9 cellular contexts compared by ENCODE assay signal in the genomic region with DNA sequence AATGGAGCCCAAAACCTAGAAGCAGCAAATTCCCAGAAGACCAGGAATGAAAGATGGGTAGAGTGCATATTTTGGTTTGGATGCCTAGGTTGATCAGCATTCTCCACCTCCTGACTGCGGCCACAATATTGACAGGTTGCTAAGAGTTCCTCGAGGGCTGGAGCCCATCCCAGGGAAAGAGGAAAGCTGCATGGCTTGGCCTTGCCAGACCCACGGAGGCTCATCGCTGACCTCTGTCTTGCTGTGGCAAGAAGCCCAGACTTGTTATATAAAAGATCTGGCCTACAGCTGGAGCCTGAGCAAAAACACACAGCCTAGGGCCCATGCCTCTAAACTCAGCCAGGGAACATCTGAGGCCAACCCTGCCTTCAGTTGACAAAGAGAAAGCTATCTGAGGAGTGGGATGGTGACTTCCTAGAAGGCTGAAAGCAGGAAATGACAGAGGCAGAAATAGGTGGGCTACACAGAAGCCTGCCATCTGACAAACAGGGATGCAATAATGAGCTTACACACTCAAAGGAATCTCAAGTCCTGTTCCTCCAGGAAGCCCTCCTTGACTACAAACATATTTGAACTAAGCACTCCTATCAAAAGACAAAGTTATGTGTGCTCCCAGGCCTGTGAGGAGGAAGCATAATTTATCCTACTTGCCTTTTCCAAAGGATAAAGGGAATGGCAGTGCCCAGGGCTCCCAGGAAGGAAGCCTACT. TPM values are rescaled to one million over a fixed set of nuclear protein-coding genes. Genes with fewer than 3 reads are reported as not detected.
A peak's percentile ranks its signal among the peaks of the same experiment; 100 is the strongest.
DNase-seq lines count a peak whose midpoint lies in the region; ATAC-seq and TF ChIP-seq lines count a peak whose summit lies in the region.
"Had no signal": no experiment of that assay in that cellular context is flagged by ENCODE, and none has a peak within 500 bp of the region (broad histone marks: within the 10 kb centered on the region; RNA-seq: fewer than 3 reads in every experiment).

No MANE protein-coding gene starts in this region.

- no peaks in the 10 kb centered on the region for H3K27me3 ChIP-seq in CD4-positive, alpha-beta T cell (ENCODE audit: control insufficient read depth, insufficient read depth, low read length)
- no peaks in the 10 kb centered on the region for H3K27me3 ChIP-seq in adipocyte (replicated peaks; ENCODE audit: control insufficient read depth, insufficient read depth, low read length)

- ATAC-seq in CD4-positive, alpha-beta T cell (ENCODE audit: poor library complexity), result no peak
- peak; percentile 96 for ATAC-seq in Right ventricle myocardium inferior
- no peak for ATAC-seq in GM18909 (IDR thresholded peaks at IDR 0.05; ENCODE audit: poor library complexity, unreplicated experiment)
- no peak for ATAC-seq in GM18858 (IDR thresholded peaks at IDR 0.05; ENCODE audit: unreplicated experiment)

- no peaks in the 10 kb centered on the region for H3K9me3 Mint-ChIP-seq in CD4-positive, alpha-beta T cell

- peaks cover 19% of the 10 kb centered on the region for H3K4me1 ChIP-seq in adipocyte (ENCODE audit: control insufficient read depth, insufficient read depth, low read length)

- peaks cover 7% of the 10 kb centered on the region for H3K36me3 ChIP-seq in adipocyte (ENCODE audit: control insufficient read depth, insufficient read depth, low read length, severe bottlenecking)

- H3K27me3 Mint-ChIP-seq in CD4-positive, alpha-beta T cell, result no peaks in the 10 kb centered on the region
- H3K27me3 Mint-ChIP-seq: naive B cell had no signal

- DNase-seq in CD4-positive, alpha-beta T cell, result no peak
- DNase-seq in adipocyte (ENCODE audit: low read depth), result peak; percentile 22
- DNase-seq in Right ventricle myocardium inferior (ENCODE audit: missing footprints), result peak; percentile 88
- peak in 8 of 10 donors; percentile 23 to 87 (median 42) for DNase-seq in posterior cingulate gyrus
- no peak for DNase-seq in NAMALWA (ENCODE audit: low spot score)
- DNase-seq in NCI-H2029 (lab: John Stamatoyannopoulos, UW), result no peak
- DNase-seq: naive B cell had no signal

- peaks cover 59% of the 10 kb centered on the region for H3K4me1 Mint-ChIP-seq in CD4-positive, alpha-beta T cell (ENCODE audit: low read depth)

- POLR2A ChIA-PET in CD4-positive, alpha-beta T cell (lab: Charles Lee), result interaction anchor here (1.2 to 3.6 kb wide), 5 partner anchors 9 to 32 kb away, joined by 3 to 18 read pairs (median 5); no protein-coding TSS in a partner anchor

- H3K36me3 Mint-ChIP-seq in CD4-positive, alpha-beta T cell (ENCODE audit: low read depth), result peaks cover 70% of the 10 kb centered on the region

- intact Hi-C loops in CD4-positive, alpha-beta T cell (cut with DNase I, micrococcal nuclease), result loop anchor here in 1 of 2 experiments (5.0 kb wide), 1 partner anchor 37 kb away; no protein-coding TSS in a partner anchor
- intact Hi-C loops in Right ventricle myocardium inferior (cut with DNase I), result no loop called here
- intact Hi-C loops in posterior cingulate gyrus (cut with DNase I), result no loop called here

- no peak overlapping the region for H3K4me3 ChIP-seq in adipocyte (ENCODE audit: low read length)

- no peaks in the 10 kb centered on the region for H3K9me3 ChIP-seq in CD4-positive, alpha-beta T cell (ENCODE audit: control insufficient read depth, low read length)
- H3K9me3 ChIP-seq in adipocyte (ENCODE audit: control insufficient read depth, low read length), result no peaks in the 10 kb centered on the region

- no peak for TF ChIP-seq CTCF in CD4-positive, alpha-beta T cell (IDR thresholded peaks at IDR 0.05)

- H3K4me3 Mint-ChIP-seq in CD4-positive, alpha-beta T cell, result no peak overlapping the region

- peak overlapping the region; percentile 58 for H3K27ac Mint-ChIP-seq in CD4-positive, alpha-beta T cell

- no peak overlapping the region for H3K9ac ChIP-seq in adipocyte (ENCODE audit: low read length)

- CTCF ChIA-PET in CD4-positive, alpha-beta T cell (lab: Charles Lee), result interaction anchor here (1.1 to 1.7 kb wide), 2 partner anchors 17 to 174 kb away, joined by 3 to 5 read pairs; no protein-coding TSS in a partner anchor

- H3K27ac ChIP-seq in CD4-positive, alpha-beta T cell (ENCODE audit: low read depth, low read length), result no peak overlapping the region

RNA-seq across cellular contexts. Expression of a gene that starts 22.5 kb away (rescaled TPM):
- total RNA-seq in CD4-positive, alpha-beta T cell, result 10 to 100 TPM; 44.0 to 46.8 TPM
- total RNA-seq in Right ventricle myocardium inferior, result 59.3 TPM

RNA-seq across cellular contexts. Expression of a gene that starts 33.7 kb away (rescaled TPM):
- total RNA-seq in CD4-positive, alpha-beta T cell, result 10 to 100 TPM; 23.2 to 26.5 TPM
- total RNA-seq in Right ventricle myocardium inferior, result 10.3 TPM

RNA-seq across cellular contexts. Expression of a gene that starts 52.3 kb away (rescaled TPM):
- total RNA-seq in CD4-positive, alpha-beta T cell, result 10 to 100 TPM; 38.7 to 41.5 TPM
- total RNA-seq in Right ventricle myocardium inferior, result 73.1 TPM

RNA-seq across cellular contexts. Expression of a gene that starts 58.2 kb away (rescaled TPM):
- total RNA-seq in CD4-positive, alpha-beta T cell, result 100 to 1,000 TPM; 178 to 187 TPM
- total RNA-seq in Right ventricle myocardium inferior, result 45.4 TPM

Comparison
In these comparisons a context has a peak if more than half of its experiments do, and no peak if none do; other contexts are left out.
1. DNase-seq: peak in adipocyte (single experiment), Right ventricle myocardium inferior (single experiment) and posterior cingulate gyrus (8 of 10); none in CD4-positive, alpha-beta T cell (0 of 10), NAMALWA (single experiment) and NCI-H2029 (single experiment).